Comparison of ENCODE assay signal across 17 cellular contexts in the genomic region with DNA sequence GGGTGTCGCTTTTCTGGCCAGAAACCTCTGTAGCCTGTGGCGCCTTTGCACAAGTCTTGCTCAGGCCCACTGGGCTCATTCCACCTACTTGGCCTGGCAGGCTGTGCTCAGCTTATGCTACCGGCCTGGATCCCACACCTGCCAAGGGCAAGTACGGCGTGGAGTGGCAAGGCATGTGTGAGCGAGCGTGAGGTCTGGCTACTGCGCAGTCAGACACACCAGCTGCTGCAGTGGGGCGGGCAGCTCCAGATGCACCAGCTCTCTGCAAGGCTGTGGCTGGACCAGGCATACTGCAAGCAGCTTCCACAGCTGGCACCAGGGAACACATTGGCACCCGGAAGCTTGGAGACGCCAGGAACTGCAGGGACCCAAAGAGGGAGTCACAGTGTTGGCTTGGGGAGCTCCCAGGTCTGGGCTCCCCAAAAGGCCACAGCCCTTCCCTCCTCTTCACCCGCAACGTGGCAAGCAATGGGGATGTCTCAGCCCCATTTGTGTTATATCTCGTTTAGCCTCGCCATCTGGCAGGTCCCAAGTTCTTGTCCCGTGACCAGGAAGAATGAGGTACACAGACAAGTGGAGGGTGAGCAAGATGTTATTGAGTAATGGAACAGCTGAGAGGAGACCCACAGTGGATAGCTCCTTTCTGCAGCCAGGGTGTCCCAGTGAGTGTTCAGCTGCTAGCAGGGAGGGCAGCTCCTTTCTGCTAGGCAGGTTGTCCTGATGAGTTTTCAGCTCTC. TPM values are rescaled to one million over a fixed set of nuclear protein-coding genes. Genes with fewer than 3 reads are reported as not detected.
DNase-seq lines count a peak whose midpoint lies in the region; ATAC-seq and TF ChIP-seq lines count a peak whose summit lies in the region.
"Had no signal": no experiment of that assay in that cellular context is flagged by ENCODE, and none has a peak within 500 bp of the region (broad histone marks: within the 10 kb centered on the region; RNA-seq: fewer than 3 reads in every experiment).

No MANE protein-coding gene starts in this region.

- H3K4me1 Mint-ChIP-seq in activated T-cell treated with anti-CD3 and anti-CD28 coated beads, Interleukin-2, amount 50 U/mL, for 24 hours (ENCODE audit: low read depth): peaks cover 43% of the 10 kb centered on the region
- H3K4me1 Mint-ChIP-seq in GM23338: peaks cover 17% of the 10 kb centered on the region
- H3K4me1 Mint-ChIP-seq in activated naive CD8-positive, alpha-beta T cell (ENCODE audit: low read depth): peaks cover 38% of the 10 kb centered on the region
- peaks cover 41% of the 10 kb centered on the region for H3K4me1 Mint-ChIP-seq in stimulated activated memory B cell treated with anti-CD40 and anti-IgM and Interleukin-4, amounts not matched to agents 10 μg/mL and 1 μg/mL and 100 μg/mL, for 72 hours

- peaks cover 1% of the 10 kb centered on the region; the same call in 1 of the 2 replicates for H4K20me1 ChIP-seq in GM23338 (replicated peaks; ENCODE audit: insufficient read depth)

- no peaks in the 10 kb centered on the region for H3K27me3 Mint-ChIP-seq in activated T-cell treated with anti-CD3 and anti-CD28 coated beads, Interleukin-2, amount 50 U/mL, for 24 hours
- H3K27me3 Mint-ChIP-seq in GM23338 (ENCODE audit: insufficient read depth, low read depth, poor library complexity): peaks cover 8% of the 10 kb centered on the region
- H3K27me3 Mint-ChIP-seq in activated naive CD8-positive, alpha-beta T cell: no peaks in the 10 kb centered on the region
- H3K27me3 Mint-ChIP-seq in stimulated activated memory B cell treated with anti-CD40 and anti-IgM and Interleukin-4, amounts not matched to agents 10 μg/mL and 1 μg/mL and 100 μg/mL, for 72 hours: no peaks in the 10 kb centered on the region

- no peak for TF ChIP-seq CTCF in GM23338 (conservative IDR thresholded peaks at IDR 0.05; ENCODE audit: low read depth in 2 of 2)

- H3K4me3 ChIP-seq in GM23338: no peak overlapping the region

- H3F3A ChIP-seq in GM23338 (replicated peaks; ENCODE audit: low read depth): no peaks in the 10 kb centered on the region

- H3K27ac ChIP-seq in GM23338 (ENCODE audit: low read depth): no peak overlapping the region

- H3K4me1 ChIP-seq in GM23338 (ENCODE audit: insufficient read depth): peaks cover 5% of the 10 kb centered on the region

- ATAC-seq in GM23338: no peak
- no peak for ATAC-seq in stimulated activated memory B cell treated with anti-CD40 and anti-IgM and Interleukin-4, amounts not matched to agents 10 μg/mL and 1 μg/mL and 100 μg/mL, for 72 hours
- no peak for ATAC-seq in HG02588 (IDR thresholded peaks at IDR 0.05; ENCODE audit: unreplicated experiment)
- no peak for ATAC-seq in GM18502 (IDR thresholded peaks at IDR 0.05; ENCODE audit: poor library complexity, unreplicated experiment)
- ATAC-seq: activated CD4-positive, CD25-positive, alpha-beta regulatory T cell treated with anti-CD3 and anti-CD28 coated beads, Interleukin-2, amount 50 U/mL, for 24 hours had no signal

- H3K36me3 Mint-ChIP-seq in activated T-cell treated with anti-CD3 and anti-CD28 coated beads, Interleukin-2, amount 50 U/mL, for 24 hours (ENCODE audit: low read depth): peaks cover 45% of the 10 kb centered on the region
- peaks cover 24% of the 10 kb centered on the region for H3K36me3 Mint-ChIP-seq in GM23338 (ENCODE audit: low read depth)
- H3K36me3 Mint-ChIP-seq in activated naive CD8-positive, alpha-beta T cell: peaks cover 3% of the 10 kb centered on the region
- peaks cover 14% of the 10 kb centered on the region for H3K36me3 Mint-ChIP-seq in stimulated activated memory B cell treated with anti-CD40 and anti-IgM and Interleukin-4, amounts not matched to agents 10 μg/mL and 1 μg/mL and 100 μg/mL, for 72 hours

- H3K4me3 Mint-ChIP-seq in activated T-cell treated with anti-CD3 and anti-CD28 coated beads, Interleukin-2, amount 50 U/mL, for 24 hours: no peak overlapping the region
- no peak overlapping the region for H3K4me3 Mint-ChIP-seq in GM23338
- H3K4me3 Mint-ChIP-seq in activated naive CD8-positive, alpha-beta T cell: no peak overlapping the region
- H3K4me3 Mint-ChIP-seq in stimulated activated memory B cell treated with anti-CD40 and anti-IgM and Interleukin-4, amounts not matched to agents 10 μg/mL and 1 μg/mL and 100 μg/mL, for 72 hours: peak overlapping the region; percentile 18

- no peak overlapping the region for H2AFZ ChIP-seq in GM23338

- H3K4me2 ChIP-seq in GM23338: no peak overlapping the region
- H3K4me2 ChIP-seq: SK-N-SH had no signal

- peak overlapping the region; percentile 86 for H3K27ac Mint-ChIP-seq in activated T-cell treated with anti-CD3 and anti-CD28 coated beads, Interleukin-2, amount 50 U/mL, for 24 hours
- no peak overlapping the region for H3K27ac Mint-ChIP-seq in GM23338
- peak overlapping the region; percentile 94 for H3K27ac Mint-ChIP-seq in activated naive CD8-positive, alpha-beta T cell
- peak overlapping the region; percentile 97 for H3K27ac Mint-ChIP-seq in stimulated activated memory B cell treated with anti-CD40 and anti-IgM and Interleukin-4, amounts not matched to agents 10 μg/mL and 1 μg/mL and 100 μg/mL, for 72 hours

- no peak for DNase-seq in activated T-cell treated with anti-CD3 and anti-CD28 coated beads, Interleukin-2, amount 50 U/mL, for 24 hours
- no peak for DNase-seq in activated T-cell treated with anti-CD3 and anti-CD28 coated beads, Interleukin-2, amount 50 U/mL, for 48 hours
- peak; percentile 27 for DNase-seq in GM23338 (ENCODE audit: low spot score)
- DNase-seq in SKM-1 treated with dmso at 0.1 percent for 144 hours (lab: John Stamatoyannopoulos, UW; ENCODE audit: unreplicated experiment): no peak
- DNase-seq: cerebellar nuclear complex; effector CD8-positive, alpha-beta T cell; GOT3; NCI-H1105 treated with DMSO at 0.1 percent for 48 hours; NCI-H2171 treated with DMSO at 0.1 percent for 48 hours; SK-N-SH; stimulated activated CD4-positive, alpha-beta T cell treated with anti-CD3 and anti-CD28 coated beads, Interleukin-1b, Interleukin-23, amount 100 ng/mL, for 48 hours had no signal

- no peaks in the 10 kb centered on the region for H3K27me3 ChIP-seq in GM23338 (ENCODE audit: insufficient read depth)

- peaks cover 36% of the 10 kb centered on the region for H3K79me2 ChIP-seq in GM23338 (replicated peaks; ENCODE audit: insufficient read depth)

- H3K9me2 ChIP-seq in GM23338 (ENCODE audit: insufficient read depth): no peaks in the 10 kb centered on the region
- H3K9me2 ChIP-seq: SK-N-SH had no signal

- no peaks in the 10 kb centered on the region for H3K9me3 Mint-ChIP-seq in activated T-cell treated with anti-CD3 and anti-CD28 coated beads, Interleukin-2, amount 50 U/mL, for 24 hours
- H3K9me3 Mint-ChIP-seq in GM23338: peaks cover 14% of the 10 kb centered on the region; the same call in 2 of the 3 replicates
- no peaks in the 10 kb centered on the region for H3K9me3 Mint-ChIP-seq in activated naive CD8-positive, alpha-beta T cell (ENCODE audit: low read depth)
- no peaks in the 10 kb centered on the region for H3K9me3 Mint-ChIP-seq in stimulated activated memory B cell treated with anti-CD40 and anti-IgM and Interleukin-4, amounts not matched to agents 10 μg/mL and 1 μg/mL and 100 μg/mL, for 72 hours
- H3K9me3 Mint-ChIP-seq: nephron had no signal

- H3K36me3 ChIP-seq in GM23338 (ENCODE audit: insufficient read depth): no peaks in the 10 kb centered on the region; the same call in none of the 2 replicates

TF ChIP-seq in GM23338, 12 proteins besides CTCF, POLR2A, EP300 and RAD21:
- TF ChIP-seq ZNF114 (CRISPR knock-in tag; IDR thresholded peaks at IDR 0.05) (no peak), EZH2phosphoT487 (IDR thresholded peaks at IDR 0.05; ENCODE audit: unreplicated experiment) (no peak), STAT1 (IDR thresholded peaks at IDR 0.05; ENCODE audit: unreplicated experiment) (no peak), JUNB (IDR thresholded peaks at IDR 0.05; ENCODE audit: unreplicated experiment) (no peak), REST (IDR thresholded peaks at IDR 0.05; ENCODE audit: unreplicated experiment) (no peak)

RNA-seq across cellular contexts. Expression of gene FBXW7, which starts 3.8 kb away (rescaled TPM):
- total RNA-seq in GM23338 (2014; rRNA removed; shearing (Covaris generic)): 33.3 and 34.7 TPM in 2 replicates
- 22.0 and 25.8 TPM in 2 replicates for polyA plus RNA-seq in GM23338 (2016; fragmentation: Nextera tagmentation; extraction: Ambion mirVana)
